In genomic region chr1:2811526-2811905, GRCh38 we compare ENCODE assay signal across 32 cellular contexts. TPM values are rescaled to one million over a fixed set of nuclear protein-coding genes. Genes with fewer than 3 reads are reported as not detected.
"Had no signal": no experiment of that assay in that cellular context is flagged by ENCODE, and none has a peak within 500 bp of the region (broad histone marks: within the 10 kb centered on the region; RNA-seq: fewer than 3 reads in every experiment).

No MANE protein-coding gene starts in this region.

- H3K27ac ChIP-seq: adrenal gland, body of pancreas, breast epithelium, cardiac muscle cell, colonic mucosa, epithelial cell of prostate, esophagus squamous epithelium, gastroesophageal sphincter had no signal

- ATAC-seq: activated CD4-positive, alpha-beta T cell treated with anti-CD3 and anti-CD28 coated beads for 36 hours; activated CD8-positive, alpha-beta memory T cell treated with anti-CD3 and anti-CD28 coated beads, Interleukin-2, amount 10 ng/mL, durations not matched to agents 7 days and 5 days; activated CD8-positive, alpha-beta T cell treated with anti-CD3 and anti-CD28 coated beads, Interleukin-2, amount 10 ng/mL, durations not matched to agents 7 days and 5 days; activated naive CD8-positive, alpha-beta T cell treated with anti-CD3 and anti-CD28 coated beads, Interleukin-2, amount 50 U/mL, for 24 hours; body of pancreas; gastroesophageal sphincter had no signal

- H3K9me3 ChIP-seq: adrenal gland, body of pancreas, colonic mucosa had no signal

- H3K9me3 Mint-ChIP-seq: activated CD4-positive, alpha-beta memory T cell treated with anti-CD3 and anti-CD28 coated beads for 36 hours; activated CD4-positive, alpha-beta T cell treated with anti-CD3 and anti-CD28 coated beads, Interleukin-2, amount 10 ng/mL, durations not matched to agents 24 days and 14 days; activated naive CD4-positive, alpha-beta T cell treated with anti-CD3 and anti-CD28 coated beads for 36 hours; activated naive CD4-positive, alpha-beta T cell treated with anti-CD3 and anti-CD28 coated beads, Interleukin-2, amount 50 U/mL, for 24 hours; activated naive CD8-positive, alpha-beta T cell treated with anti-CD3 and anti-CD28 coated beads for 36 hours; activated naive CD8-positive, alpha-beta T cell treated with anti-CD3 and anti-CD28 coated beads, Interleukin-2, amount 50 U/mL, for 24 hours; activated T-helper 2 cell treated with anti-CD3 and anti-CD28 coated beads, Interferon-gamma antibody, Interleukin-2, Interleukin-4, amounts not matched to agents 10 μg/mL and 5 μg/mL and 100 μg/mL, durations not matched to agents 14 hours and 24 hours and 36 hours had no signal

- H3K4me3 ChIP-seq: adrenal gland, body of pancreas, breast epithelium, cardiac muscle cell, colonic mucosa, esophagus squamous epithelium, gastroesophageal sphincter had no signal

- H3K36me3 ChIP-seq: adrenal gland, breast epithelium, cardiac muscle cell, colonic mucosa, esophagus squamous epithelium, gastroesophageal sphincter had no signal

- H3K4me3 Mint-ChIP-seq: activated CD4-positive, alpha-beta memory T cell treated with anti-CD3 and anti-CD28 coated beads for 36 hours; activated CD4-positive, alpha-beta T cell treated with anti-CD3 and anti-CD28 coated beads for 36 hours; activated CD4-positive, alpha-beta T cell treated with anti-CD3 and anti-CD28 coated beads, Interleukin-2, amount 10 ng/mL, durations not matched to agents 24 days and 14 days; activated CD8-positive, alpha-beta memory T cell treated with anti-CD3 and anti-CD28 coated beads, Interleukin-2, amount 10 ng/mL, durations not matched to agents 7 days and 5 days; activated CD8-positive, alpha-beta T cell treated with anti-CD3 and anti-CD28 coated beads, Interleukin-2, amount 10 ng/mL, durations not matched to agents 7 days and 5 days; activated naive CD4-positive, alpha-beta T cell treated with anti-CD3 and anti-CD28 coated beads for 36 hours; activated naive CD4-positive, alpha-beta T cell treated with anti-CD3 and anti-CD28 coated beads, Interleukin-2, amount 50 U/mL, for 24 hours; activated naive CD8-positive, alpha-beta T cell treated with anti-CD3 and anti-CD28 coated beads for 36 hours; activated naive CD8-positive, alpha-beta T cell treated with anti-CD3 and anti-CD28 coated beads, Interleukin-2, amount 50 U/mL, for 24 hours; activated T-helper 1 cell treated with anti-CD3 and anti-CD28 coated beads, Interleukin-12 subunit alpha, Interleukin-12 subunit beta, Interleukin-2, Interleukin-4 antibody, amounts not matched to agents 30 ng/mL and 10 ng/mL and 1 ng/mL, durations not matched to agents 14 hours and 24 hours and 36 hours had no signal

- H3K27ac Mint-ChIP-seq: activated CD4-positive, alpha-beta memory T cell treated with anti-CD3 and anti-CD28 coated beads for 36 hours; activated CD4-positive, alpha-beta T cell treated with anti-CD3 and anti-CD28 coated beads for 36 hours; activated CD4-positive, alpha-beta T cell treated with anti-CD3 and anti-CD28 coated beads, Interleukin-2, amount 10 ng/mL, durations not matched to agents 24 days and 14 days; activated CD8-positive, alpha-beta memory T cell treated with anti-CD3 and anti-CD28 coated beads, Interleukin-2, amount 10 ng/mL, durations not matched to agents 7 days and 5 days; activated CD8-positive, alpha-beta T cell treated with anti-CD3 and anti-CD28 coated beads, Interleukin-2, amount 10 ng/mL, durations not matched to agents 7 days and 5 days; activated naive CD4-positive, alpha-beta T cell treated with anti-CD3 and anti-CD28 coated beads for 36 hours; activated naive CD4-positive, alpha-beta T cell treated with anti-CD3 and anti-CD28 coated beads, Interleukin-2, amount 50 U/mL, for 24 hours; activated naive CD8-positive, alpha-beta T cell treated with anti-CD3 and anti-CD28 coated beads for 36 hours; activated naive CD8-positive, alpha-beta T cell treated with anti-CD3 and anti-CD28 coated beads, Interleukin-2, amount 50 U/mL, for 24 hours; activated T-helper 1 cell treated with anti-CD3 and anti-CD28 coated beads, Interleukin-12 subunit alpha, Interleukin-12 subunit beta, Interleukin-2, Interleukin-4 antibody, amounts not matched to agents 30 ng/mL and 10 ng/mL and 1 ng/mL, durations not matched to agents 14 hours and 24 hours and 36 hours; activated T-helper 2 cell treated with anti-CD3 and anti-CD28 coated beads, Interferon-gamma antibody, Interleukin-2, Interleukin-4, amounts not matched to agents 10 μg/mL and 5 μg/mL and 100 μg/mL, durations not matched to agents 14 hours and 24 hours and 36 hours had no signal

- H3K27me3 Mint-ChIP-seq: activated CD4-positive, alpha-beta T cell treated with anti-CD3 and anti-CD28 coated beads for 36 hours; activated CD4-positive, alpha-beta T cell treated with anti-CD3 and anti-CD28 coated beads, Interleukin-2, amount 10 ng/mL, durations not matched to agents 24 days and 14 days; activated CD8-positive, alpha-beta memory T cell treated with anti-CD3 and anti-CD28 coated beads, Interleukin-2, amount 10 ng/mL, durations not matched to agents 7 days and 5 days; activated naive CD8-positive, alpha-beta T cell treated with anti-CD3 and anti-CD28 coated beads for 36 hours; activated naive CD8-positive, alpha-beta T cell treated with anti-CD3 and anti-CD28 coated beads, Interleukin-2, amount 50 U/mL, for 24 hours had no signal

- H3K4me1 Mint-ChIP-seq: activated CD4-positive, alpha-beta T cell treated with anti-CD3 and anti-CD28 coated beads for 36 hours; activated CD4-positive, alpha-beta T cell treated with anti-CD3 and anti-CD28 coated beads, Interleukin-2, amount 10 ng/mL, durations not matched to agents 24 days and 14 days; activated CD8-positive, alpha-beta memory T cell treated with anti-CD3 and anti-CD28 coated beads, Interleukin-2, amount 10 ng/mL, durations not matched to agents 7 days and 5 days; activated naive CD4-positive, alpha-beta T cell treated with anti-CD3 and anti-CD28 coated beads, Interleukin-2, amount 50 U/mL, for 24 hours; activated naive CD8-positive, alpha-beta T cell treated with anti-CD3 and anti-CD28 coated beads for 36 hours; activated naive CD8-positive, alpha-beta T cell treated with anti-CD3 and anti-CD28 coated beads, Interleukin-2, amount 50 U/mL, for 24 hours had no signal

- H3K36me3 Mint-ChIP-seq: activated CD4-positive, alpha-beta memory T cell treated with anti-CD3 and anti-CD28 coated beads for 36 hours; activated CD8-positive, alpha-beta memory T cell treated with anti-CD3 and anti-CD28 coated beads, Interleukin-2, amount 10 ng/mL, durations not matched to agents 7 days and 5 days; activated naive CD4-positive, alpha-beta T cell treated with anti-CD3 and anti-CD28 coated beads, Interleukin-2, amount 50 U/mL, for 24 hours; activated naive CD8-positive, alpha-beta T cell treated with anti-CD3 and anti-CD28 coated beads for 36 hours had no signal

- H3K4me1 ChIP-seq: adrenal gland, breast epithelium, colonic mucosa, gastroesophageal sphincter had no signal

- H3K27me3 ChIP-seq: body of pancreas, cardiac muscle cell, colonic mucosa had no signal

- DNase-seq: activated CD4-positive, alpha-beta memory T cell treated with anti-CD3 and anti-CD28 coated beads for 36 hours; activated CD4-positive, alpha-beta T cell treated with anti-CD3 and anti-CD28 coated beads for 36 hours; activated CD4-positive, alpha-beta T cell treated with anti-CD3 and anti-CD28 coated beads, Interleukin-2, amount 10 ng/mL, durations not matched to agents 24 days and 14 days; activated CD4-positive, CD25-positive, alpha-beta regulatory T cell; activated CD4-positive, CD25-positive, alpha-beta regulatory T cell treated with anti-CD3 and anti-CD28 coated beads, Interleukin-2, amount 50 U/mL, for 72 hours; activated CD8-positive, alpha-beta memory T cell treated with anti-CD3 and anti-CD28 coated beads, Interleukin-2, amount 10 ng/mL, durations not matched to agents 7 days and 5 days; activated CD8-positive, alpha-beta memory T cell treated with anti-CD3 and anti-CD28 coated beads, Interleukin-2, amount 50 U/mL, for 4 hours; activated CD8-positive, alpha-beta T cell treated with anti-CD3 and anti-CD28 coated beads, Interleukin-2, amount 10 ng/mL, durations not matched to agents 7 days and 5 days; activated effector memory CD4-positive, alpha-beta T cell treated with anti-CD3 and anti-CD28 coated beads, Interleukin-2, amount 50 U/mL, for 16 hours; activated naive CD4-positive, alpha-beta T cell treated with anti-CD3 and anti-CD28 coated beads for 36 hours; activated naive CD8-positive, alpha-beta T cell treated with anti-CD3 and anti-CD28 coated beads for 36 hours; activated naive CD8-positive, alpha-beta T cell treated with anti-CD3 and anti-CD28 coated beads, Interleukin-2, amount 50 U/mL, for 24 hours; activated T-cell treated with anti-CD3 and anti-CD28 coated beads, Interleukin-2, amount 50 U/mL, for 1 hour; activated T-cell treated with anti-CD3 and anti-CD28 coated beads, Interleukin-2, amount 50 U/mL, for 48 hours; adrenal gland; amygdala; aorta; body of pancreas; central memory CD4-positive, alpha-beta T cell; cerebellar nuclear complex; colonic mucosa; effector CD8-positive, alpha-beta T cell; esophagus squamous epithelium; foreskin melanocyte; T-helper 2 cell had no signal

RNA-seq across cellular contexts. Expression of gene TTC34, which starts 10.0 kb away (rescaled TPM):
- total RNA-seq: cardiac muscle cell had no signal
- polyA plus RNA-seq: cardiac muscle cell had no signal
